Comparison of ENCODE assay signal across 8 cellular contexts in genomic region chr3:183253364-183253960, GRCh38.
A peak's percentile ranks its signal among the peaks of the same experiment; 100 is the strongest.
DNase-seq lines count a peak whose midpoint lies in the region; ATAC-seq lines count a peak whose summit lies in the region.

No MANE protein-coding gene starts in this region.

- H3K4me3 Mint-ChIP-seq in dendritic cell treated with granulocyte-macrophage colony-stimulating factor and Interleukin-4, amounts not matched to agents 40 ng/mL and 50 ng/mL, for 4 days: peak overlapping the region; percentile 90

- ATAC-seq in HG02642 (IDR thresholded peaks at IDR 0.05; ENCODE audit: poor library complexity, unreplicated experiment): peak; percentile 36
- no peak for ATAC-seq in HG02870 (IDR thresholded peaks at IDR 0.05; ENCODE audit: unreplicated experiment)

- peak overlapping the region; percentile 99 for H3K27ac Mint-ChIP-seq in dendritic cell treated with granulocyte-macrophage colony-stimulating factor and Interleukin-4, amounts not matched to agents 40 ng/mL and 50 ng/mL, for 4 days

- DNase-seq in T-helper 2 cell (peak in 3 of 5 experiments; percentile 3 to 8 (median 6)), left kidney (ENCODE audit: low read depth, low spot score) (peak; percentile 84), NCI-H1694 (lab: John Stamatoyannopoulos, UW) (no peak)
- DNase-seq in stimulated activated CD4-positive, alpha-beta T cell treated with anti-CD3 and anti-CD28 coated beads, Interleukin-4, amount 100 ng/mL, for 24 hours: peak; percentile 29

- H3K9me3 ChIP-seq in BLaER1 treated with 17β-estradiol and CSF1 and Interleukin-3, amounts not matched to agents 10 nM and 100 nM (replicated peaks in 1 of 11): peaks cover 0 to 15% (median 11%) of the 10 kb centered on the region in 11 experiments; a peak in 16 of 22 replicates

- H3K27ac ChIP-seq in BLaER1 treated with 17β-estradiol and CSF1 and Interleukin-3, amounts not matched to agents 10 nM and 100 nM: peak overlapping the region; percentile 76 to 94 (median 90)

- intact Hi-C loops in dendritic cell treated with granulocyte-macrophage colony-stimulating factor and Interleukin-4, amounts not matched to agents 40 ng/mL and 50 ng/mL, for 4 days (cut with micrococcal nuclease): loop anchor here (2.0 to 5.0 kb wide), 3 partner anchors 43 to 131 kb away; no protein-coding TSS in a partner anchor

- H3K27me3 Mint-ChIP-seq in dendritic cell treated with granulocyte-macrophage colony-stimulating factor and Interleukin-4, amounts not matched to agents 40 ng/mL and 50 ng/mL, for 4 days: no peaks in the 10 kb centered on the region

- H3K4me3 ChIP-seq in BLaER1 treated with 17β-estradiol and CSF1 and Interleukin-3, amounts not matched to agents 10 nM and 100 nM: peak overlapping the region; percentile 59 to 83 (median 72)

- peaks cover 30 to 75% (median 40%) of the 10 kb centered on the region in 10 experiments for H3K4me1 ChIP-seq in BLaER1 treated with 17β-estradiol and CSF1 and Interleukin-3, amounts not matched to agents 10 nM and 100 nM

- H3K9me3 Mint-ChIP-seq in dendritic cell treated with granulocyte-macrophage colony-stimulating factor and Interleukin-4, amounts not matched to agents 40 ng/mL and 50 ng/mL, for 4 days: no peaks in the 10 kb centered on the region

- peaks cover 0 to 7% (median 3%) of the 10 kb centered on the region in 11 experiments; a peak in 5 of 22 replicates for H3K36me3 ChIP-seq in BLaER1 treated with 17β-estradiol and CSF1 and Interleukin-3, amounts not matched to agents 10 nM and 100 nM

- H4K20me1 ChIP-seq in BLaER1 treated with 17β-estradiol and CSF1 and Interleukin-3, amounts not matched to agents 10 nM and 100 nM: peaks cover 0 to 13% (median 0%) of the 10 kb centered on the region in 11 experiments; a peak in 3 of 22 replicates

- peaks cover 29 to 81% (median 74%) of the 10 kb centered on the region in 11 experiments for H3K27me3 ChIP-seq in BLaER1 treated with 17β-estradiol and CSF1 and Interleukin-3, amounts not matched to agents 10 nM and 100 nM

- peaks cover 45% of the 10 kb centered on the region for H3K36me3 Mint-ChIP-seq in dendritic cell treated with granulocyte-macrophage colony-stimulating factor and Interleukin-4, amounts not matched to agents 40 ng/mL and 50 ng/mL, for 4 days (ENCODE audit: low read depth)

- H3K4me1 Mint-ChIP-seq in dendritic cell treated with granulocyte-macrophage colony-stimulating factor and Interleukin-4, amounts not matched to agents 40 ng/mL and 50 ng/mL, for 4 days (ENCODE audit: low read depth): peaks cover 47% of the 10 kb centered on the region

- H3K9ac ChIP-seq in BLaER1 treated with 17β-estradiol and CSF1 and Interleukin-3, amounts not matched to agents 10 nM and 100 nM: peak overlapping the region; percentile 80 to 98 (median 88)

- H3K4me2 ChIP-seq in BLaER1 treated with 17β-estradiol and CSF1 and Interleukin-3, amounts not matched to agents 10 nM and 100 nM: peak overlapping the region; percentile 90 to 99 (median 94)
